18 cellular contexts compared by ENCODE assay signal in genomic region chr5:110702704-110703103, GRCh38.
"Had no signal": no experiment of that assay in that cellular context is flagged by ENCODE, and none has a peak within 500 bp of the region (broad histone marks: within the 10 kb centered on the region; RNA-seq: fewer than 3 reads in every experiment).

No MANE protein-coding gene starts in this region.

- ATAC-seq: gastroesophageal sphincter; natural killer cell treated with Interleukin-12 subunit alpha and Interleukin-12 subunit beta and Interleukin-15 and Interleukin-18, amount 100 ng/mL, for 72 hours had no signal

- DNase-seq: effector CD4-positive, alpha-beta T cell; glutamatergic neuron; islet precursor cell; left lung; lower lobe of right lung; midbrain; nucleus accumbens; ovary; spleen; stimulated activated CD4-positive, alpha-beta T cell treated with anti-CD3 and anti-CD28 coated beads, Interleukin-15, amount 100 ng/mL, for 24 hours; stimulated activated CD4-positive, alpha-beta T cell treated with anti-CD3 and anti-CD28 coated beads, Interleukin-1b, Interleukin-23, amount 100 ng/mL, for 48 hours; stimulated activated naive CD4-positive, alpha-beta T cell had no signal

- H3K9ac ChIP-seq: neural progenitor cell had no signal

- H3K4me3 ChIP-seq: esophagus muscularis mucosa, gastroesophageal sphincter, left lung, lower lobe of right lung, neural progenitor cell, ovary, right atrium auricular region, spleen had no signal

- H3K9me3 ChIP-seq: esophagus muscularis mucosa, gastroesophageal sphincter, left lung, lower lobe of right lung, ovary, right atrium auricular region, spleen had no signal

- H3K36me3 ChIP-seq: esophagus muscularis mucosa, gastroesophageal sphincter, left lung, lower lobe of right lung, neural progenitor cell, ovary, right atrium auricular region, spleen had no signal

- H3K27me3 ChIP-seq: esophagus muscularis mucosa, gastroesophageal sphincter, left lung, neural progenitor cell, ovary, right atrium auricular region, spleen had no signal

- H3K4me1 ChIP-seq: esophagus muscularis mucosa, gastroesophageal sphincter, left lung, lower lobe of right lung, neural progenitor cell, right atrium auricular region, spleen had no signal

- H3K27ac ChIP-seq: coronary artery, esophagus muscularis mucosa, gastroesophageal sphincter, left lung, lower lobe of right lung, neural progenitor cell, ovary, right atrium auricular region, spleen had no signal

- H2AFZ ChIP-seq: neural progenitor cell had no signal

- H3K4me2 ChIP-seq: neural progenitor cell had no signal
